ENCODE assay signal across 8 cellular contexts in genomic region chr22:22463855-22464540, GRCh38. TPM values are rescaled to one million over a fixed set of nuclear protein-coding genes. Genes with fewer than 3 reads are reported as not detected.
DNase-seq lines count a peak whose midpoint lies in the region; ATAC-seq and TF ChIP-seq lines count a peak whose summit lies in the region.

No MANE protein-coding gene starts in this region.

- DNase-seq in AG20443 (ENCODE audit: low spot score) (peak; percentile 75), GM13977 (ENCODE audit: low spot score) (peak; percentile 42), NCI-H460 (ENCODE audit: extremely low read depth, low read depth) (peak; percentile 56), middle frontal gyrus (ENCODE audit: extremely low spot score, low spot score) (peak; percentile 60)
- DNase-seq in activated CD4-positive, alpha-beta memory T cell treated with anti-CD3 and anti-CD28 coated beads for 36 hours: peak; percentile 44
- DNase-seq in effector memory CD8-positive, alpha-beta T cell: peak; percentile 49
- peak; percentile 4 for DNase-seq in stimulated activated naive CD4-positive, alpha-beta T cell treated with Interleukin-2 at 50 U/mL for 16 hours (lab: John Stamatoyannopoulos, UW)

- no peak overlapping the region for H3K4me3 Mint-ChIP-seq in activated CD4-positive, alpha-beta memory T cell treated with anti-CD3 and anti-CD28 coated beads for 36 hours
- no peak overlapping the region for H3K4me3 Mint-ChIP-seq in effector memory CD8-positive, alpha-beta T cell

- intact Hi-C loops in activated CD4-positive, alpha-beta memory T cell treated with anti-CD3 and anti-CD28 coated beads for 36 hours (cut with micrococcal nuclease): loop anchor here (1.0 kb wide), 1 partner anchor 123 kb away; no protein-coding TSS in a partner anchor

- no peaks in the 10 kb centered on the region for H3K4me1 Mint-ChIP-seq in activated CD4-positive, alpha-beta memory T cell treated with anti-CD3 and anti-CD28 coated beads for 36 hours (ENCODE audit: low read depth)
- no peaks in the 10 kb centered on the region for H3K4me1 Mint-ChIP-seq in effector memory CD8-positive, alpha-beta T cell (ENCODE audit: low read depth in 2 of 2)

- peaks cover 39% of the 10 kb centered on the region for H3K27me3 Mint-ChIP-seq in activated CD4-positive, alpha-beta memory T cell treated with anti-CD3 and anti-CD28 coated beads for 36 hours
- peaks cover 62 to 75% of the 10 kb centered on the region in 2 donors for H3K27me3 Mint-ChIP-seq in effector memory CD8-positive, alpha-beta T cell

- peaks cover 20% of the 10 kb centered on the region for H3K9me3 Mint-ChIP-seq in activated CD4-positive, alpha-beta memory T cell treated with anti-CD3 and anti-CD28 coated beads for 36 hours
- H3K9me3 Mint-ChIP-seq in effector memory CD8-positive, alpha-beta T cell: peaks cover under 1 to 4% of the 10 kb centered on the region in 2 donors

- peak; percentile 24 for TF ChIP-seq CTCF in GM13977 (IDR thresholded peaks at IDR 0.05; ENCODE audit: extremely low read depth, insufficient read depth, missing control alignments)

- CTCF ChIA-PET in activated CD4-positive, alpha-beta memory T cell treated with anti-CD3 and anti-CD28 coated beads for 36 hours (lab: Charles Lee): interaction anchor here (0.7 to 3.7 kb wide), 21 partner anchors 9 to 492 kb away, joined by 3 to 16 read pairs (median 4); partner anchors contain the start of genes PRAME and ZNF280B

- in situ Hi-C loops in GM13977 (cut with MboI; ENCODE audit: low pct_unique_long_range_greater_than_20kb, low sequenced_read_pairs, unreplicated experiment): no loop called here

- peaks cover 2% of the 10 kb centered on the region for H3K36me3 Mint-ChIP-seq in activated CD4-positive, alpha-beta memory T cell treated with anti-CD3 and anti-CD28 coated beads for 36 hours
- peaks cover 6% of the 10 kb centered on the region for H3K36me3 Mint-ChIP-seq in effector memory CD8-positive, alpha-beta T cell (ENCODE audit: insufficient read depth)

- no peak overlapping the region for H3K27ac Mint-ChIP-seq in activated CD4-positive, alpha-beta memory T cell treated with anti-CD3 and anti-CD28 coated beads for 36 hours
- H3K27ac Mint-ChIP-seq in effector memory CD8-positive, alpha-beta T cell: no peak overlapping the region

- POLR2A ChIA-PET in activated CD4-positive, alpha-beta memory T cell treated with anti-CD3 and anti-CD28 coated beads for 36 hours (lab: Charles Lee): no interaction called here

- peak; percentile 36 for ATAC-seq in effector memory CD8-positive, alpha-beta T cell (replicated peaks)
- no peak for ATAC-seq in GM18498 (IDR thresholded peaks at IDR 0.05; ENCODE audit: unreplicated experiment)

RNA-seq across cellular contexts. Expression of gene ZNF280B, which starts 44.5 kb away (rescaled TPM):
- 3.1 and 3.9 TPM in 2 replicates for total RNA-seq in NCI-H460 (2014; rRNA removed; shearing (Covaris generic))
- 0.24 and 2.0 TPM in 2 replicates for polyA plus RNA-seq in NCI-H460 (2014; cell fraction: nucleus; rRNA removed)
- 1 to 10 TPM; 2.1 to 2.4 TPM for total RNA-seq in activated CD4-positive, alpha-beta memory T cell treated with anti-CD3 and anti-CD28 coated beads for 36 hours

RNA-seq across cellular contexts. Expression of gene ZNF280A, which starts 56.1 kb away (rescaled TPM):
- 0.75 and 0.89 TPM in 2 replicates for total RNA-seq in NCI-H460 (2014; rRNA removed; shearing (Covaris generic))
- 0.36 TPM in 1 of 2 replicates, not detected in the other for polyA plus RNA-seq in NCI-H460 (2014; cell fraction: nucleus; rRNA removed)
- not detected for total RNA-seq in activated CD4-positive, alpha-beta memory T cell treated with anti-CD3 and anti-CD28 coated beads for 36 hours

Comparison
In these comparisons a context has a peak if more than half of its experiments do, and no peak if none do; other contexts are left out.
1. DNase-seq: peak in every context shown above with its lines; median percentile 75 in AG20443; 60 in middle frontal gyrus; 56 in NCI-H460; 49 in effector memory CD8-positive, alpha-beta T cell; 44 in activated CD4-positive, alpha-beta memory T cell treated with anti-CD3 and anti-CD28 coated beads for 36 hours; 42 in GM13977; 4 in stimulated activated naive CD4-positive, alpha-beta T cell treated with Interleukin-2 at 50 U/mL for 16 hours.